Comparison of ENCODE assay signal across 2 cellular contexts in the genomic region with DNA sequence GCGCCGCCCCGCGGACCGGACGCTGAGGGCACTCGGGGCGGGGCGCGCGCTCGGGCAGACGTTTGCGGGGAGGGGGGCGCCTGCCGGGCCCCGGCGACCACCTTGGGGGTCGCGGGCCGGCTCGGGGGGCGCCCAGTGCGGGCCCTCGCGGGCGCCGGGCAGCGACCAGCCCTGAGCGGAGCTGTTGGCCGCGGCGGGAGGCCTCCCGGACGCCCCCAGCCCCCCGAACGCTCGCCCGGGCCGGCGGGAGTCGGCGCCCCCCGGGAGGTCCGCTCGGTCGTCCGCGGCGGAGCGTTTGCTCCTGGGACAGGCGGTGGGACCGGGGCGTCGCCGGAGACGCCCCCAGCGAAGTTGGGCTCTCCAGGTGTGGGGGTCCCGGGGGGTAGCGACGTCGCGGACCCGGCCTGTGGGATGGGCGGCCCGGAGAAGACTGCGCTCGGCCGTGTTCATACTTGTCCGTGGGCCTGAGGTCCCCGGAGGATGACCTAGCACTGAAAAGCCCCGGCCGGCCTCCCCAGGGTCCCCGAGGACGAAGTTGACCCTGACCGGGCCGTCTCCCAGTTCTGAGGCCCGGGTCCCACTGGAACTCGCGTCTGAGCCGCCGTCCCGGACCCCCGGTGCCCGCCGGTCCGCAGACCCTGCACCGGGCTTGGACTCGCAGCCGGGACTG.
TF ChIP-seq lines count a peak whose summit lies in the region.

No MANE protein-coding gene starts in this region.

TF ChIP-seq in SK-N-SH, 30 proteins besides CTCF, POLR2A, EP300 and RAD21 (continued from another document):
- no peak for TF ChIP-seq PBX3 (IDR thresholded peaks at IDR 0.05)
- no peak for TF ChIP-seq FOXJ3 (CRISPR knock-in tag; IDR thresholded peaks at IDR 0.05)
TF ChIP-seq in SK-N-SH: peak in this region for 0.

TF ChIP-seq in SK-N-SH treated with all-trans-retinoic acid at 6 μM for 48 hours, 23 proteins besides CTCF, POLR2A, EP300 and RAD21 (continued from another document):
- TF ChIP-seq TSHZ2 (CRISPR knock-in tag; IDR thresholded peaks at IDR 0.05) (no peak), ZFP30 (CRISPR knock-in tag; IDR thresholded peaks at IDR 0.05) (no peak), ESRRG (CRISPR knock-in tag; IDR thresholded peaks at IDR 0.05) (no peak)
- TF ChIP-seq, protein P1, sequence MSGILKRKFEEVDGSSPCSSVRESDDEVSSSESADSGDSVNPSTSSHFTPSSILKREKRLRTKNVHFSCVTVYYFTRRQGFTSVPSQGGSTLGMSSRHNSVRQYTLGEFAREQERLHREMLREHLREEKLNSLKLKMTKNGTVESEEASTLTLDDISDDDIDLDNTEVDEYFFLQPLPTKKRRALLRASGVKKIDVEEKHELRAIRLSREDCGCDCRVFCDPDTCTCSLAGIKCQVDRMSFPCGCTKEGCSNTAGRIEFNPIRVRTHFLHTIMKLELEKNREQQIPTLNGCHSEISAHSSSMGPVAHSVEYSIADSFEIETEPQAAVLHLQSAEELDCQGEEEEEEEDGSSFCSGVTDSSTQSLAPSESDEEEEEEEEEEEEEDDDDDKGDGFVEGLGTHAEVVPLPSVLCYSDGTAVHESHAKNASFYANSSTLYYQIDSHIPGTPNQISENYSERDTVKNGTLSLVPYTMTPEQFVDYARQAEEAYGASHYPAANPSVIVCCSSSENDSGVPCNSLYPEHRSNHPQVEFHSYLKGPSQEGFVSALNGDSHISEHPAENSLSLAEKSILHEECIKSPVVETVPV (CRISPR knock-in tag; IDR thresholded peaks at IDR 0.05) = no peak
